ENCODE assay signal across 7 cellular contexts in the genomic region with DNA sequence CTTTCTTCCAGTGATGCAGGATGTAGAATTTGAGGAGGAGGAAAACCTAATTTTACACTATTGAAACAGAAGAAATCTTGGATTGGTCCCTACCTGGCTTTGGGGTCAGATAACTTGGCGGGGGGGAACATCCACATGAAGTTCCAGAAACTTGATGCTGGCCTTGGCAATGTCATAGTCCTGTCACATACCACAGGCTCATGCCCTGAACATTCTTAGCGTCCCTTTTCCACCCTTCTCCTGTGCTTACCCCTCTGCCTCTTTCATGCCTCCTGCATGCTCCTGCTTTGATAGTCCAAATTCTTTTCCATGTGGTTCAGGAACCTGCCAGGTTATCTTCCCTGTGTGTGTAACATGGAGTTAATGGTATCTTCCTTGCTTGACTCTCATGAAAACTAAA.
"Had no signal": no experiment of that assay in that cellular context is flagged by ENCODE, and none has a peak within 500 bp of the region (broad histone marks: within the 10 kb centered on the region; RNA-seq: fewer than 3 reads in every experiment).

No MANE protein-coding gene starts in this region.

- H3K27ac ChIP-seq: GM23248 had no signal

- H2AFZ ChIP-seq: GM23248 had no signal

- H3K9ac ChIP-seq: GM23248 had no signal

- ATAC-seq: K562 had no signal

- H3K4me3 ChIP-seq: GM23248, K562 had no signal

- DNase-seq: GM23248, GOT3, H9, HCEC 1CT, IMR-90, KG1 had no signal
